In genomic region chr10:12381536-12382156, GRCh38 we compare ENCODE assay signal across 16 cellular contexts. TPM values are rescaled to one million over a fixed set of nuclear protein-coding genes. Genes with fewer than 3 reads are reported as not detected.
DNase-seq lines count a peak whose midpoint lies in the region; ATAC-seq and TF ChIP-seq lines count a peak whose summit lies in the region.
"Had no signal": no experiment of that assay in that cellular context is flagged by ENCODE, and none has a peak within 500 bp of the region (broad histone marks: within the 10 kb centered on the region; RNA-seq: fewer than 3 reads in every experiment).

No MANE protein-coding gene starts in this region.

- intact Hi-C loops in activated CD4-positive, alpha-beta T cell treated with anti-CD3 and anti-CD28 coated beads for 36 hours (cut with DNase I, micrococcal nuclease): loop anchor here in 1 of 2 experiments (1.0 to 2.0 kb wide), 3 partner anchors 32 to 67 kb away; partner anchors contain the start of gene CAMK1D
- intact Hi-C loops in activated T-helper 1 cell treated with anti-CD3 and anti-CD28 coated beads, Interleukin-12 subunit alpha, Interleukin-12 subunit beta, Interleukin-2, Interleukin-4 antibody, amounts not matched to agents 30 ng/mL and 10 ng/mL and 1 ng/mL, durations not matched to agents 14 hours and 24 hours and 36 hours (cut with micrococcal nuclease): loop anchor here (2.0 kb wide), 1 partner anchor 37 kb away; no protein-coding TSS in a partner anchor

- no peak overlapping the region for H3K4me3 Mint-ChIP-seq in activated CD4-positive, alpha-beta T cell treated with anti-CD3 and anti-CD28 coated beads for 36 hours
- H3K4me3 Mint-ChIP-seq in activated T-helper 1 cell treated with anti-CD3 and anti-CD28 coated beads, Interleukin-12 subunit alpha, Interleukin-12 subunit beta, Interleukin-2, Interleukin-4 antibody, amounts not matched to agents 30 ng/mL and 10 ng/mL and 1 ng/mL, durations not matched to agents 14 hours and 24 hours and 36 hours: no peak overlapping the region
- no peak overlapping the region for H3K4me3 Mint-ChIP-seq in neural crest cell
- H3K4me3 Mint-ChIP-seq: CD4-positive, CD25-positive, alpha-beta regulatory T cell; HFFc6 had no signal

- TF ChIP-seq CTCF in neural crest cell (conservative IDR thresholded peaks at IDR 0.05): no peak

- H3K27me3 Mint-ChIP-seq in activated CD4-positive, alpha-beta T cell treated with anti-CD3 and anti-CD28 coated beads for 36 hours: no peaks in the 10 kb centered on the region
- H3K27me3 Mint-ChIP-seq in activated T-helper 1 cell treated with anti-CD3 and anti-CD28 coated beads, Interleukin-12 subunit alpha, Interleukin-12 subunit beta, Interleukin-2, Interleukin-4 antibody, amounts not matched to agents 30 ng/mL and 10 ng/mL and 1 ng/mL, durations not matched to agents 14 hours and 24 hours and 36 hours (ENCODE audit: insufficient read depth): peaks cover 5% of the 10 kb centered on the region
- no peaks in the 10 kb centered on the region for H3K27me3 Mint-ChIP-seq in neural crest cell (ENCODE audit: low read depth)
- H3K27me3 Mint-ChIP-seq: CD4-positive, CD25-positive, alpha-beta regulatory T cell had no signal

- no peak for DNase-seq in activated CD4-positive, alpha-beta T cell treated with anti-CD3 and anti-CD28 coated beads for 36 hours
- no peak for DNase-seq in activated CD4-positive, alpha-beta T cell treated with anti-CD3 and anti-CD28 coated beads for 4 hours
- DNase-seq in CD1c-positive myeloid dendritic cell (ENCODE audit: extremely low spot score) (peak; percentile 67), neural crest cell (ENCODE audit: low read depth, low spot score) (no peak), C1 segment of cervical spinal cord (lab: John Stamatoyannopoulos, UW) (no peak), SIG-M5 (lab: John Stamatoyannopoulos, UW) (no peak)
- DNase-seq in activated T-helper 1 cell treated with anti-CD3 and anti-CD28 coated beads, Interleukin-12 subunit alpha, Interleukin-12 subunit beta, Interleukin-2, Interleukin-4 antibody, amounts not matched to agents 30 ng/mL and 10 ng/mL and 1 ng/mL, durations not matched to agents 14 hours and 24 hours and 36 hours (ENCODE audit: low spot score): no peak
- DNase-seq: Caco-2; CD4-positive, CD25-positive, alpha-beta regulatory T cell; DMS153; HFFc6; NCI-H1436 treated with DMSO at 0.1 percent for 48 hours; NCI-H524 treated with DMSO at 0.1 percent for 48 hours; OCI-M1 had no signal

- POLR2A ChIA-PET in activated CD4-positive, alpha-beta T cell treated with anti-CD3 and anti-CD28 coated beads for 36 hours (lab: Charles Lee): interaction anchor here (0.7 kb wide), 1 partner anchor 9 kb away, joined by 4 read pairs; no protein-coding TSS in a partner anchor

- peaks cover 11% of the 10 kb centered on the region for H3K9me3 Mint-ChIP-seq in activated CD4-positive, alpha-beta T cell treated with anti-CD3 and anti-CD28 coated beads for 36 hours (ENCODE audit: low read depth)
- peaks cover 11% of the 10 kb centered on the region for H3K9me3 Mint-ChIP-seq in activated T-helper 1 cell treated with anti-CD3 and anti-CD28 coated beads, Interleukin-12 subunit alpha, Interleukin-12 subunit beta, Interleukin-2, Interleukin-4 antibody, amounts not matched to agents 30 ng/mL and 10 ng/mL and 1 ng/mL, durations not matched to agents 14 hours and 24 hours and 36 hours
- no peaks in the 10 kb centered on the region for H3K9me3 Mint-ChIP-seq in neural crest cell

- peaks cover 9% of the 10 kb centered on the region for H3K36me3 Mint-ChIP-seq in activated CD4-positive, alpha-beta T cell treated with anti-CD3 and anti-CD28 coated beads for 36 hours (ENCODE audit: low read depth)
- no peaks in the 10 kb centered on the region for H3K36me3 Mint-ChIP-seq in activated T-helper 1 cell treated with anti-CD3 and anti-CD28 coated beads, Interleukin-12 subunit alpha, Interleukin-12 subunit beta, Interleukin-2, Interleukin-4 antibody, amounts not matched to agents 30 ng/mL and 10 ng/mL and 1 ng/mL, durations not matched to agents 14 hours and 24 hours and 36 hours (ENCODE audit: low read depth)
- H3K36me3 Mint-ChIP-seq in neural crest cell (ENCODE audit: low read depth): no peaks in the 10 kb centered on the region
- H3K36me3 Mint-ChIP-seq: CD4-positive, CD25-positive, alpha-beta regulatory T cell had no signal

- peaks cover 33% of the 10 kb centered on the region for H3K4me1 Mint-ChIP-seq in activated CD4-positive, alpha-beta T cell treated with anti-CD3 and anti-CD28 coated beads for 36 hours
- no peaks in the 10 kb centered on the region for H3K4me1 Mint-ChIP-seq in activated T-helper 1 cell treated with anti-CD3 and anti-CD28 coated beads, Interleukin-12 subunit alpha, Interleukin-12 subunit beta, Interleukin-2, Interleukin-4 antibody, amounts not matched to agents 30 ng/mL and 10 ng/mL and 1 ng/mL, durations not matched to agents 14 hours and 24 hours and 36 hours (ENCODE audit: low read depth)
- peaks cover 4% of the 10 kb centered on the region for H3K4me1 Mint-ChIP-seq in neural crest cell

- peak; percentile 73 for ATAC-seq in activated CD4-positive, alpha-beta T cell treated with anti-CD3 and anti-CD28 coated beads for 36 hours
- ATAC-seq in HG03378 (IDR thresholded peaks at IDR 0.05; ENCODE audit: unreplicated experiment): no peak

- CTCF ChIA-PET in activated CD4-positive, alpha-beta T cell treated with anti-CD3 and anti-CD28 coated beads for 36 hours (lab: Charles Lee): interaction anchor here (1.1 to 1.4 kb wide), 2 partner anchors 11 to 186 kb away, joined by 3 to 4 read pairs; partner anchors contain the start of genes CDC123 and NUDT5

- peak overlapping the region; percentile 86 for H3K27ac Mint-ChIP-seq in activated CD4-positive, alpha-beta T cell treated with anti-CD3 and anti-CD28 coated beads for 36 hours
- H3K27ac Mint-ChIP-seq in activated T-helper 1 cell treated with anti-CD3 and anti-CD28 coated beads, Interleukin-12 subunit alpha, Interleukin-12 subunit beta, Interleukin-2, Interleukin-4 antibody, amounts not matched to agents 30 ng/mL and 10 ng/mL and 1 ng/mL, durations not matched to agents 14 hours and 24 hours and 36 hours: peak overlapping the region; percentile 27
- H3K27ac Mint-ChIP-seq in neural crest cell (ENCODE audit: unreplicated experiment): peak overlapping the region; percentile 35
- H3K27ac Mint-ChIP-seq: CD4-positive, CD25-positive, alpha-beta regulatory T cell; HFFc6 had no signal

RNA-seq across cellular contexts. Expression of gene CAMK1D, which starts 32.3 kb away (rescaled TPM):
- total RNA-seq in activated CD4-positive, alpha-beta T cell treated with anti-CD3 and anti-CD28 coated beads for 36 hours: 10 to 100 TPM; 16.0 to 16.3 TPM
- total RNA-seq in activated T-helper 1 cell treated with anti-CD3 and anti-CD28 coated beads, Interleukin-12 subunit alpha, Interleukin-12 subunit beta, Interleukin-2, Interleukin-4 antibody, amounts not matched to agents 30 ng/mL and 10 ng/mL and 1 ng/mL, durations not matched to agents 14 hours and 24 hours and 36 hours: 6.8 and 7.4 TPM in 2 replicates
- 6.4 and 6.5 TPM in 2 replicates for total RNA-seq in neural crest cell
- total RNA-seq: RPMI7951 had no signal

Comparison
In these comparisons a context has a peak if more than half of its experiments do, and no peak if none do; other contexts are left out.
1. H3K27ac Mint-ChIP-seq: peak in every context shown above with its lines; median percentile 86 in activated CD4-positive, alpha-beta T cell treated with anti-CD3 and anti-CD28 coated beads for 36 hours; 35 in neural crest cell; 27 in activated T-helper 1 cell treated with anti-CD3 and anti-CD28 coated beads, Interleukin-12 subunit alpha, Interleukin-12 subunit beta, Interleukin-2, Interleukin-4 antibody, amounts not matched to agents 30 ng/mL and 10 ng/mL and 1 ng/mL, durations not matched to agents 14 hours and 24 hours and 36 hours.